9 cellular contexts compared by ENCODE assay signal in the genomic region with DNA sequence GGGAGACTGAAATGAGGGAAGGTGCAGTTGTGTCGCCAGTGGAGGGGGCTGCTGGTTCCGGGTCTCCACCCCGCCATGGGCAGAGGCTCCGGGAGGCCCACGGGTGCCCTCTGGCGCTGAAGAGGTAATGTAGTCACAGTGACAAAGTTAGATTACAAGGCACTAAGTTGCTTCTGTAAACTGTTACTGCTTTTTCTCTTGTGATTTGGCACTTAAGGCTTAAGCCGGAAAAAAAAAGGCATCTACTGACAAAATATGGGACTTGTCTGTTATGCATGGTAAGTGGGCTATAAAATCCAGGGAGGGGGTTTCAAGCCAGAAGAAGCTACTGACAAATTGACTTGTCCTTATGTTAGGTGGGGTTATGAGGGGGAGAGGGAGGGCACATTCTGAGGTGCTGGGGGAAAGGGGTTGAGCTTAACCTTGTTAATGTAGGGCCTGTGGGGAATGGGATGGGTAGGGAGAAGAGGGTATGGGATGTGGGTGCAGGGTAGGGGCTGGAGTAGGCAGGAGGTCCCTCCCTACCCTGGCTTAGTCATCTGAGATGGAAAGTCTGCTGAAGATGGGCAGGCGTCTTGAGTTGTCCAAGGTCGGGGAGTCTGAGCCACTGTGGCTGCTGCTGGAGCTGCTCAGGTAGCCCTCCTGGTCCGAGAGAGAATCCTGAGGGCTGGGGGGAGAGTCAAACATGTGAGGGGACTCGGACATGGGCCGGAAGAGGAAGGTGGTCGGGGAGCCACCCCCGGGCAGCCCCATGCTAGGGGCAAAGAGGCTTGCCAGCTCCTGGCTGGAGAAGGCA. TPM values are rescaled to one million over a fixed set of nuclear protein-coding genes. Genes with fewer than 3 reads are reported as not detected.
A peak's percentile ranks its signal among the peaks of the same experiment; 100 is the strongest.
DNase-seq lines count a peak whose midpoint lies in the region; ATAC-seq and TF ChIP-seq lines count a peak whose summit lies in the region.
"Had no signal": no experiment of that assay in that cellular context is flagged by ENCODE, and none has a peak within 500 bp of the region (broad histone marks: within the 10 kb centered on the region; RNA-seq: fewer than 3 reads in every experiment).

No MANE protein-coding gene starts in this region.

- no peaks in the 10 kb centered on the region for H3K9me3 ChIP-seq in CD4-positive, alpha-beta T cell (ENCODE audit: control insufficient read depth, low read length)
- no peaks in the 10 kb centered on the region for H3K9me3 ChIP-seq in Peyer's patch

- peak overlapping the region; percentile 92 for H3K4me3 Mint-ChIP-seq in CD4-positive, alpha-beta T cell
- H3K4me3 Mint-ChIP-seq in activated T-helper 1 cell treated with anti-CD3 and anti-CD28 coated beads, Interleukin-12 subunit alpha, Interleukin-12 subunit beta, Interleukin-2, Interleukin-4 antibody, amounts not matched to agents 30 ng/mL and 10 ng/mL and 1 ng/mL, durations not matched to agents 14 hours and 24 hours and 36 hours: peak overlapping the region; percentile 98
- H3K4me3 Mint-ChIP-seq in naive thymus-derived CD8-positive, alpha-beta T cell: peak overlapping the region; percentile 86 to 100 (median 92)

- H3K27ac ChIP-seq in CD4-positive, alpha-beta T cell (ENCODE audit: low read depth, low read length): peak overlapping the region; percentile 100
- H3K27ac ChIP-seq in HL-60 (replicated peaks): no peak overlapping the region
- peak overlapping the region; percentile 95 to 100 (median 100) for H3K27ac ChIP-seq in Peyer's patch
- H3K27ac ChIP-seq: KMS-11 had no signal

- CTCF ChIA-PET in CD4-positive, alpha-beta T cell (lab: Charles Lee): interaction anchor here (0.8 to 9.3 kb wide), 16 partner anchors 9 to 540 kb away, joined by 3 to 115 read pairs (median 6); no protein-coding TSS in a partner anchor

- peak; percentile 81 to 90 (median 87) for DNase-seq in CD4-positive, alpha-beta T cell
- DNase-seq in HL-60 (ENCODE audit: low read depth in 1 of 2, low spot score in 1 of 2) (peak; percentile 21 to 63), Peyer's patch (peak; percentile 85 to 96 (median 90)), fibroblast of gingiva (ENCODE audit: low read depth) (peak; percentile 71)
- peak; percentile 82 for DNase-seq in activated T-helper 1 cell treated with anti-CD3 and anti-CD28 coated beads, Interleukin-12 subunit alpha, Interleukin-12 subunit beta, Interleukin-2, Interleukin-4 antibody, amounts not matched to agents 30 ng/mL and 10 ng/mL and 1 ng/mL, durations not matched to agents 14 hours and 24 hours and 36 hours (ENCODE audit: low spot score)
- DNase-seq in naive thymus-derived CD8-positive, alpha-beta T cell: peak; percentile 80 to 95 (median 87)
- peak; percentile 88 for DNase-seq in stimulated activated naive CD8-positive, alpha-beta T cell treated with anti-CD3 and anti-CD28 coated beads, Interleukin-15, Interleukin-2, amounts not matched to agents 100 U/mL and 50 U/mL, for 24 hours

- peaks cover 0 to 29% (median 3%) of the 10 kb centered on the region in 3 donors for H3K36me3 ChIP-seq in Peyer's patch

- intact Hi-C loops in CD4-positive, alpha-beta T cell (cut with DNase I, micrococcal nuclease): loop anchor here (1.0 to 10.0 kb wide), 9 partner anchors 8 to 541 kb away; no protein-coding TSS in a partner anchor
- intact Hi-C loops in activated T-helper 1 cell treated with anti-CD3 and anti-CD28 coated beads, Interleukin-12 subunit alpha, Interleukin-12 subunit beta, Interleukin-2, Interleukin-4 antibody, amounts not matched to agents 30 ng/mL and 10 ng/mL and 1 ng/mL, durations not matched to agents 14 hours and 24 hours and 36 hours (cut with micrococcal nuclease): loop anchor here (1.0 to 2.0 kb wide), 5 partner anchors 27 to 541 kb away; no protein-coding TSS in a partner anchor

- no peaks in the 10 kb centered on the region for H3K27me3 Mint-ChIP-seq in CD4-positive, alpha-beta T cell
- no peaks in the 10 kb centered on the region for H3K27me3 Mint-ChIP-seq in activated T-helper 1 cell treated with anti-CD3 and anti-CD28 coated beads, Interleukin-12 subunit alpha, Interleukin-12 subunit beta, Interleukin-2, Interleukin-4 antibody, amounts not matched to agents 30 ng/mL and 10 ng/mL and 1 ng/mL, durations not matched to agents 14 hours and 24 hours and 36 hours (ENCODE audit: insufficient read depth)
- H3K27me3 Mint-ChIP-seq in naive thymus-derived CD8-positive, alpha-beta T cell: peaks cover 0 to 2% (median 0%) of the 10 kb centered on the region in 5 donors

- TF ChIP-seq CTCF in CD4-positive, alpha-beta T cell (IDR thresholded peaks at IDR 0.05): peak; percentile 82
- peak; percentile 16 for TF ChIP-seq CTCF in HL-60 (IDR thresholded peaks at IDR 0.05; ENCODE audit: insufficient read depth, low read length)
- TF ChIP-seq CTCF in Peyer's patch (IDR thresholded peaks at IDR 0.05): peak; percentile 56 to 88 (median 82)

- H3K36me3 Mint-ChIP-seq in CD4-positive, alpha-beta T cell (ENCODE audit: low read depth): peaks cover 82% of the 10 kb centered on the region
- H3K36me3 Mint-ChIP-seq in activated T-helper 1 cell treated with anti-CD3 and anti-CD28 coated beads, Interleukin-12 subunit alpha, Interleukin-12 subunit beta, Interleukin-2, Interleukin-4 antibody, amounts not matched to agents 30 ng/mL and 10 ng/mL and 1 ng/mL, durations not matched to agents 14 hours and 24 hours and 36 hours (ENCODE audit: low read depth): peaks cover 53% of the 10 kb centered on the region
- H3K36me3 Mint-ChIP-seq in naive thymus-derived CD8-positive, alpha-beta T cell: peaks cover 25 to 54% (median 31%) of the 10 kb centered on the region in 3 donors

- TF ChIP-seq POLR2A in Peyer's patch (IDR thresholded peaks at IDR 0.05): no peak

- ATAC-seq in CD4-positive, alpha-beta T cell (ENCODE audit: poor library complexity): peak; percentile 44
- peak; percentile 37 to 50 for ATAC-seq in naive thymus-derived CD8-positive, alpha-beta T cell
- peak; percentile 29 for ATAC-seq in stimulated activated naive CD8-positive, alpha-beta T cell treated with anti-CD3 and anti-CD28 coated beads, Interleukin-15, Interleukin-2, amounts not matched to agents 100 U/mL and 50 U/mL, for 24 hours
- no peak for ATAC-seq in HG02981 (IDR thresholded peaks at IDR 0.05; ENCODE audit: unreplicated experiment)

- H3K4me1 ChIP-seq in Peyer's patch: peaks cover 0 to 36% (median 20%) of the 10 kb centered on the region in 4 donors

- H3K9me3 Mint-ChIP-seq in CD4-positive, alpha-beta T cell: no peaks in the 10 kb centered on the region
- no peaks in the 10 kb centered on the region for H3K9me3 Mint-ChIP-seq in activated T-helper 1 cell treated with anti-CD3 and anti-CD28 coated beads, Interleukin-12 subunit alpha, Interleukin-12 subunit beta, Interleukin-2, Interleukin-4 antibody, amounts not matched to agents 30 ng/mL and 10 ng/mL and 1 ng/mL, durations not matched to agents 14 hours and 24 hours and 36 hours
- no peaks in the 10 kb centered on the region for H3K9me3 Mint-ChIP-seq in naive thymus-derived CD8-positive, alpha-beta T cell

- POLR2A ChIA-PET in CD4-positive, alpha-beta T cell (lab: Charles Lee): interaction anchor here (0.6 to 15.8 kb wide), 32 partner anchors 8 to 578 kb away, joined by 3 to 816 read pairs (median 4); no protein-coding TSS in a partner anchor
- POLR2A ChIA-PET in naive thymus-derived CD8-positive, alpha-beta T cell (lab: Charles Lee): interaction anchor here (0.5 to 15.3 kb wide), 30 partner anchors 8 to 537 kb away, joined by 3 to 1375 read pairs (median 6); no protein-coding TSS in a partner anchor

- H3K27me3 ChIP-seq in CD4-positive, alpha-beta T cell (ENCODE audit: control insufficient read depth, insufficient read depth, low read length): no peaks in the 10 kb centered on the region
- H3K27me3 ChIP-seq in HL-60 (ENCODE audit: insufficient read depth, poor library complexity, severe bottlenecking) (peaks cover 10% of the 10 kb centered on the region), Peyer's patch (no peaks in the 10 kb centered on the region)

- H3K4me3 ChIP-seq in HL-60 (replicated peaks; ENCODE audit: insufficient read depth, low read length) (no peak overlapping the region), Peyer's patch (peak overlapping the region; percentile 74 to 96 (median 84))

- peak overlapping the region; percentile 99 for H3K27ac Mint-ChIP-seq in CD4-positive, alpha-beta T cell
- H3K27ac Mint-ChIP-seq in activated T-helper 1 cell treated with anti-CD3 and anti-CD28 coated beads, Interleukin-12 subunit alpha, Interleukin-12 subunit beta, Interleukin-2, Interleukin-4 antibody, amounts not matched to agents 30 ng/mL and 10 ng/mL and 1 ng/mL, durations not matched to agents 14 hours and 24 hours and 36 hours: peak overlapping the region; percentile 100
- peak overlapping the region; percentile 91 to 100 (median 98) for H3K27ac Mint-ChIP-seq in naive thymus-derived CD8-positive, alpha-beta T cell

- H3K4me1 Mint-ChIP-seq in CD4-positive, alpha-beta T cell (ENCODE audit: low read depth): peaks cover 63% of the 10 kb centered on the region
- H3K4me1 Mint-ChIP-seq in activated T-helper 1 cell treated with anti-CD3 and anti-CD28 coated beads, Interleukin-12 subunit alpha, Interleukin-12 subunit beta, Interleukin-2, Interleukin-4 antibody, amounts not matched to agents 30 ng/mL and 10 ng/mL and 1 ng/mL, durations not matched to agents 14 hours and 24 hours and 36 hours (ENCODE audit: low read depth): peaks cover 65% of the 10 kb centered on the region
- peaks cover 35 to 67% (median 57%) of the 10 kb centered on the region in 4 donors for H3K4me1 Mint-ChIP-seq in naive thymus-derived CD8-positive, alpha-beta T cell

RNA-seq across cellular contexts. Expression of a gene that starts 3.7 kb away (rescaled TPM):
- 100 to 1,000 TPM; 254 to 258 TPM for total RNA-seq in CD4-positive, alpha-beta T cell
- total RNA-seq in Peyer's patch: 100 to 1,000 TPM in 3 of 4 donors, 10 to 100 TPM in 1; 78.8 to 321 (median 195) TPM
- total RNA-seq in activated T-helper 1 cell treated with anti-CD3 and anti-CD28 coated beads, Interleukin-12 subunit alpha, Interleukin-12 subunit beta, Interleukin-2, Interleukin-4 antibody, amounts not matched to agents 30 ng/mL and 10 ng/mL and 1 ng/mL, durations not matched to agents 14 hours and 24 hours and 36 hours: 149 and 156 TPM in 2 replicates
- 100 to 1,000 TPM; 201 to 222 TPM for total RNA-seq in naive thymus-derived CD8-positive, alpha-beta T cell
- 100 to 1,000 TPM; 122 to 142 (median 134) TPM for polyA plus RNA-seq in naive thymus-derived CD8-positive, alpha-beta T cell

Comparison
In these comparisons a context has a peak if more than half of its experiments do, and no peak if none do; other contexts are left out.
1. CTCF ChIP-seq: peak in every context shown above with its lines; median percentile 82 in CD4-positive, alpha-beta T cell; 82 in Peyer's patch; 16 in HL-60.